In genomic region chr6:89525786-89526562, GRCh38 we compare ENCODE assay signal across 9 cellular contexts.
"Had no signal": no experiment of that assay in that cellular context is flagged by ENCODE, and none has a peak within 500 bp of the region (broad histone marks: within the 10 kb centered on the region; RNA-seq: fewer than 3 reads in every experiment).

No MANE protein-coding gene starts in this region.

- H3K27ac ChIP-seq: tibial nerve had no signal

- H3K9me3 ChIP-seq: tibial nerve had no signal

- H3K27me3 ChIP-seq: tibial nerve had no signal

- H3K36me3 ChIP-seq: tibial nerve had no signal

- ATAC-seq: activated CD8-positive, alpha-beta memory T cell treated with anti-CD3 and anti-CD28 coated beads, Interleukin-2, amount 10 ng/mL, durations not matched to agents 7 days and 5 days; stimulated activated naive CD8-positive, alpha-beta T cell treated with anti-CD3 and anti-CD28 coated beads, Interleukin-15, amount 100 ng/mL, for 72 hours had no signal

- DNase-seq: activated CD4-positive, alpha-beta T cell treated with anti-CD3 and anti-CD28 coated beads for 1 hour; activated CD4-positive, alpha-beta T cell treated with anti-CD3 and anti-CD28 coated beads, Interleukin-2, amount 50 U/mL, for 48 hours; activated CD8-positive, alpha-beta memory T cell treated with anti-CD3 and anti-CD28 coated beads, Interleukin-2, amount 10 ng/mL, durations not matched to agents 7 days and 5 days; activated effector memory CD4-positive, alpha-beta T cell treated with Interleukin-2 at 50 U/mL for 16 hours; activated T-cell treated with anti-CD3 and anti-CD28 coated beads, Interleukin-2, amount 50 U/mL, for 24 hours; cortex of kidney; stimulated activated CD4-positive, alpha-beta T cell treated with anti-CD3 and anti-CD28 coated beads, Interleukin-4, amount 100 ng/mL, for 4 hours; stimulated activated naive CD8-positive, alpha-beta T cell treated with anti-CD3 and anti-CD28 coated beads, Interleukin-15, amount 100 ng/mL, for 72 hours had no signal

- H3K4me1 ChIP-seq: tibial nerve had no signal

- H3K4me3 ChIP-seq: tibial nerve had no signal
